Comparison of ENCODE assay signal across 16 cellular contexts in the genomic region with DNA sequence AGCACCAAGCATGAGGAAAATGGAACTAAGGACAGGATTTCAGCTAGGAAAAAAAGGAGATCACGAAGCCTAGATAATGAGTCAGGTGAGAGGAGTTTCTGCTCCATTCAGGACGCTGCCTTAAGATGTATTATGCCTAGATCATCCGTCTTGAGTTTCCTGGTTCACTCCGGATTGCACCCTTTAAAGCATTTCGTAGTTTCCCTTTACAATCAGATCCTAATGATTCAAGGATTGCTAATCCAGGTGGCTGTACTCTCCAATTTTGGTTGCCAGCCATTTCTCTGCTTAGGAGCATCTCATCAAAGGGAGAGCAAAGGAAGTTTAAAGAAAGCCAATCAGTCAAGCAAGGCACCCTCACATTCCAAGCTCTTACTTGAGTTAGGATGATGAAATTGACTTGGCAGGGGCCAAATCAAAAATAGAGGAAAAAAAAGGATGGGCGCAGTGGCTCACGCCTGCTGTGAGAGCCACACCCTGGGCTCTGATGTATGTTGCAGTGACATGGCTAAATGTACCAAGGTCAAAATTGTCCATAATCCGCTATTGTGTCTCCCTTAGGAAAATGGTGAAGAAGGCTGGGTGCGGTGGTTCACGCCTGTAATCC.
A peak's percentile ranks its signal among the peaks of the same experiment; 100 is the strongest.
DNase-seq lines count a peak whose midpoint lies in the region; ATAC-seq, FAIRE-seq and TF ChIP-seq lines count a peak whose summit lies in the region.
"Had no signal": no experiment of that assay in that cellular context is flagged by ENCODE, and none has a peak within 500 bp of the region (broad histone marks: within the 10 kb centered on the region; RNA-seq: fewer than 3 reads in every experiment).

No MANE protein-coding gene starts in this region.

- DNase-seq in HCT116 (ENCODE audit: low read depth, low spot score) = no peak
- DNase-seq in K562 (ENCODE audit: extremely low read depth in 1 of 4, low spot score in 3 of 4) = no peak
- DNase-seq in foreskin keratinocyte = peak; percentile 37 to 69
- DNase-seq in NCI-H345 (lab: John Stamatoyannopoulos, UW) = no peak
- no peak for DNase-seq in GM19240 (ENCODE audit: insufficient read length, low spot score)
- no peak for DNase-seq in stimulated activated CD4-positive, alpha-beta T cell treated with anti-CD3 and anti-CD28 coated beads, Interleukin-4, amount 100 ng/mL, for 4 hours
- DNase-seq: IMR-90, NCI-H1436 treated with DMSO at 0.1 percent for 48 hours, NCI-H2081 treated with DMSO at 0.1 percent for 48 hours, NCI-H526 treated with DMSO at 0.1 percent for 48 hours had no signal

- CTCF ChIA-PET in HCT116 (lab: Charles Lee) = interaction anchor here (0.7 to 1.0 kb wide), 2 partner anchors 43 to 304 kb away, joined by 3 read pairs; no protein-coding TSS in a partner anchor
- CTCF ChIA-PET in K562 (lab: Yijun Ruan, JAX; ENCODE audit: low intra/inter-chr PET ratio) = no interaction called here

- 1% methylated on average over 10 of the region's 10 CpGs for WGBS in K562 (ENCODE audit: insufficient coverage, low coverage, missing lambda C conversion rate)

- H3K27ac ChIP-seq in HCT116 (ENCODE audit: low read depth, low read length) = no peak overlapping the region
- no peak overlapping the region for H3K27ac ChIP-seq in K562 (ENCODE audit: extremely low read depth, low read depth, low read length)
- H3K27ac ChIP-seq in foreskin keratinocyte = peak overlapping the region; percentile 62
- H3K27ac ChIP-seq in skin epidermis = peak overlapping the region in 14 of 21 experiments; percentile 3 to 79 (median 66)
- H3K27ac ChIP-seq: C4-2B, RWPE1 had no signal

- BruUV-seq in HCT116 (replicated peaks; lab: Mats Ljungman, UMichigan) = no TSS peak
- no TSS peak for BruUV-seq in K562 (replicated peaks; lab: Mats Ljungman, UMichigan)

- TF ChIP-seq CTCF in HCT116 (IDR thresholded peaks at IDR 0.05 in 2 of 3, conservative IDR thresholded peaks at IDR 0.05 in 1 of 3; ENCODE audit: borderline replicate concordance in 1 of 3, insufficient read depth in 1 of 3, low read depth in 2 of 3, low read length in 2 of 3) (no peak), K562 (IDR thresholded peaks at IDR 0.05 in 2 of 3, conservative IDR thresholded peaks at IDR 0.05 in 1 of 3; ENCODE audit: insufficient read depth in 2 of 3, low read depth in 1 of 3, low read length in 3 of 3) (no peak), foreskin keratinocyte (conservative IDR thresholded peaks at IDR 0.05) (no peak)

- POLR2A ChIA-PET in HCT116 (lab: Charles Lee) (no interaction called here), K562 (lab: Yijun Ruan, JAX) (no interaction called here)

- no peak overlapping the region for H3K9ac ChIP-seq in HCT116 (ENCODE audit: low read length)
- H3K9ac ChIP-seq in K562 (ENCODE audit: insufficient read depth in 1 of 2, low read depth in 2 of 2, low read length in 2 of 2) = no peak overlapping the region

- FAIRE-seq in K562 (lab: Jason Lieb, UNC) = peak; percentile 56
- FAIRE-seq: A204.1, H54 had no signal

- no peak overlapping the region for H2AFZ ChIP-seq in HCT116 (ENCODE audit: low read depth, low read length, poor library complexity, severe bottlenecking)
- H2AFZ ChIP-seq in K562 (ENCODE audit: low read depth, low read length) = no peak overlapping the region

- H3K4me3 ChIP-seq in HCT116 (replicated peaks in 1 of 2; ENCODE audit: low read depth in 1 of 2, low read length in 2 of 2) (no peak overlapping the region), K562 (no peak overlapping the region), skin epidermis (no peak overlapping the region)

- H4K20me1 ChIP-seq in HCT116 (ENCODE audit: insufficient read depth) = no peaks in the 10 kb centered on the region
- H4K20me1 ChIP-seq in K562 (replicated peaks; ENCODE audit: control insufficient read depth, insufficient read depth, low read length) = no peaks in the 10 kb centered on the region

- RAD21 ChIA-PET in HCT116 (lab: Charles Lee; ENCODE audit: low non-redundant PET in 1 of 2, low total read pairs in 2 of 2, uncharacterized antibody in 2 of 2, unreplicated experiment in 2 of 2) = interaction anchor here in 1 of 2 experiments (0.6 kb wide), 1 partner anchor 303 kb away, joined by 5 read pairs; no protein-coding TSS in a partner anchor

- in situ Hi-C loops in K562 (cut with MboI) = no loop called here

- H3K4me2 ChIP-seq in HCT116 (ENCODE audit: low read length) (peak overlapping the region; percentile 30; the same call in 1 of the 2 replicates), K562 (ENCODE audit: insufficient read depth, low read length) (no peak overlapping the region)

- TF ChIP-seq RAD21 in HCT116 (IDR thresholded peaks at IDR 0.05; ENCODE audit: low read depth) (no peak), K562 (CRISPR knock-in tag; conservative IDR thresholded peaks at IDR 0.05 in 1 of 2, IDR thresholded peaks at IDR 0.05 in 1 of 2) (no peak)

- no peaks in the 10 kb centered on the region for H3K9me2 ChIP-seq in HCT116 (ENCODE audit: insufficient read depth)

- H3K79me2 ChIP-seq in HCT116 (ENCODE audit: insufficient read depth, low read length) (peaks cover 2% of the 10 kb centered on the region), K562 (ENCODE audit: control insufficient read depth, insufficient read depth, low read length) (no peaks in the 10 kb centered on the region)

- peaks cover 16 to 22% of the 10 kb centered on the region in 2 experiments for H3K4me1 ChIP-seq in HCT116 (ENCODE audit: control insufficient read depth in 1 of 2, insufficient read depth in 2 of 2, low read length in 2 of 2)
- no peaks in the 10 kb centered on the region for H3K4me1 ChIP-seq in K562 (replicated peaks in 1 of 2; ENCODE audit: control insufficient read depth in 2 of 2, insufficient read depth in 2 of 2, low read length in 2 of 2)
- H3K4me1 ChIP-seq in foreskin keratinocyte = peaks cover 20% of the 10 kb centered on the region

- no peaks in the 10 kb centered on the region for H3K9me1 ChIP-seq in K562 (ENCODE audit: control insufficient read depth, insufficient read depth, low read length)

- ATAC-seq in HCT116 (no peak), K562 (no peak), foreskin keratinocyte (peak; percentile 77), GM21360 (IDR thresholded peaks at IDR 0.05; ENCODE audit: unreplicated experiment) (no peak)

- H3K27me3 ChIP-seq in HCT116 (ENCODE audit: insufficient read depth, low read length) = no peaks in the 10 kb centered on the region
- peaks cover 11 to 46% of the 10 kb centered on the region in 2 experiments for H3K27me3 ChIP-seq in K562 (ENCODE audit: control insufficient read depth in 2 of 2, insufficient read depth in 2 of 2, low read length in 2 of 2)
- no peaks in the 10 kb centered on the region for H3K27me3 ChIP-seq in foreskin keratinocyte

- H3K9me3 ChIP-seq in HCT116 (ENCODE audit: control insufficient read depth in 1 of 2, insufficient read depth in 1 of 2, low read depth in 1 of 2, low read length in 2 of 2) = no peaks in the 10 kb centered on the region
- H3K9me3 ChIP-seq in K562 (replicated peaks; ENCODE audit: control insufficient read depth, insufficient read depth, low read depth, low read length) = no peaks in the 10 kb centered on the region

- TF ChIP-seq EP300 in K562 (IDR thresholded peaks at IDR 0.05; ENCODE audit: low read length) = no peak

- H3K36me3 ChIP-seq in HCT116 (ENCODE audit: control insufficient read depth in 1 of 2, insufficient read depth in 2 of 2, low read length in 2 of 2) (no peaks in the 10 kb centered on the region), K562 (ENCODE audit: control insufficient read depth, insufficient read depth, low read length) (no peaks in the 10 kb centered on the region)

- no peak for TF ChIP-seq POLR2A in HCT116 (IDR thresholded peaks at IDR 0.05; ENCODE audit: borderline replicate concordance, extremely low read depth, insufficient read depth, insufficient read length)
- no peak for TF ChIP-seq POLR2A in K562 (conservative IDR thresholded peaks at IDR 0.05)

- intact Hi-C loops in HCT116 (cut with micrococcal nuclease) = no loop called here
- intact Hi-C loops in K562 (cut with micrococcal nuclease) = no loop called here

TF ChIP-seq in HCT116, 20 proteins besides CTCF, POLR2A, EP300 and RAD21 (continues in another document):
- TF ChIP-seq SIN3A (IDR thresholded peaks at IDR 0.05; ENCODE audit: low read depth) (no peak), POLR2AphosphoS5 (IDR thresholded peaks at IDR 0.05; ENCODE audit: low read depth, low read length) (no peak), ELF1 (IDR thresholded peaks at IDR 0.05; ENCODE audit: borderline replicate concordance, low read depth) (no peak), TCF7L2 (IDR thresholded peaks at IDR 0.05; ENCODE audit: borderline replicate concordance, extremely low read depth, insufficient read depth, insufficient read length) (no peak)

TF ChIP-seq in K562, 482 proteins besides CTCF, POLR2A, EP300 and RAD21:
- TF ChIP-seq SIRT6 (IDR thresholded peaks at IDR 0.05; ENCODE audit: low read depth, low read length) (no peak), TAL1 (IDR thresholded peaks at IDR 0.05) (no peak)

Comparison
In these comparisons a context has a peak if more than half of its experiments do, and no peak if none do; other contexts are left out.
1. DNase-seq: peak in foreskin keratinocyte (2 of 2); none in HCT116 (single experiment), K562 (0 of 4), NCI-H345 (single experiment), GM19240 (single experiment) and stimulated activated CD4-positive, alpha-beta T cell treated with anti-CD3 and anti-CD28 coated beads, Interleukin-4, amount 100 ng/mL, for 4 hours (0 of 2).
2. H3K27ac ChIP-seq: peak in foreskin keratinocyte (single experiment) and skin epidermis (14 of 21); none in HCT116 (single experiment) and K562 (single experiment).